Comparison of ENCODE assay signal across 10 cellular contexts in genomic region chr6:116409756-116410155, GRCh38. TPM values are rescaled to one million over a fixed set of nuclear protein-coding genes. Genes with fewer than 3 reads are reported as not detected.
DNase-seq lines count a peak whose midpoint lies in the region; ATAC-seq, FAIRE-seq and TF ChIP-seq lines count a peak whose summit lies in the region.
"Had no signal": no experiment of that assay in that cellular context is flagged by ENCODE, and none has a peak within 500 bp of the region (broad histone marks: within the 10 kb centered on the region; RNA-seq: fewer than 3 reads in every experiment).

No MANE protein-coding gene starts in this region.

- peaks cover 19% of the 10 kb centered on the region for H3F3A ChIP-seq in MM.1S (ENCODE audit: insufficient read depth, low read length)

- DNase-seq in MM.1S (peak; percentile 48), neural crest cell (ENCODE audit: low read depth, low spot score) (no peak), NCI-H345 (lab: John Stamatoyannopoulos, UW) (no peak), lower leg skin (ENCODE audit: low spot score in 2 of 2) (no peak), frontal cortex (ENCODE audit: low spot score in 2 of 2) (no peak), glomerular visceral epithelial cell (ENCODE audit: extremely low spot score) (no peak)
- DNase-seq: natural killer cell, NCI-H526 had no signal

- H4K20me1 ChIP-seq in MM.1S (ENCODE audit: insufficient read depth, low read length) = no peaks in the 10 kb centered on the region

- no peaks in the 10 kb centered on the region for H3K27me3 ChIP-seq in MM.1S (replicated peaks; ENCODE audit: insufficient read depth, low read length)

- H3K27ac Mint-ChIP-seq in neural crest cell (ENCODE audit: unreplicated experiment) = peak overlapping the region; percentile 70
- H3K27ac Mint-ChIP-seq: natural killer cell had no signal

- H3K9ac ChIP-seq in MM.1S (ENCODE audit: low read length) = no peak overlapping the region

- intact Hi-C loops in lower leg skin (cut with DNase I; ENCODE audit: low total_unique reads) = no loop called here

- H3K36me3 ChIP-seq in MM.1S (replicated peaks; ENCODE audit: insufficient read depth, low read length) = no peaks in the 10 kb centered on the region

- H3K4me1 Mint-ChIP-seq in neural crest cell = peaks cover 30% of the 10 kb centered on the region
- H3K4me1 Mint-ChIP-seq: natural killer cell had no signal

- H3K4me1 ChIP-seq in MM.1S (ENCODE audit: low read length) = peaks cover 20% of the 10 kb centered on the region

- no peaks in the 10 kb centered on the region for H3K27me3 Mint-ChIP-seq in neural crest cell (ENCODE audit: low read depth)

- no peaks in the 10 kb centered on the region for H3K36me3 Mint-ChIP-seq in neural crest cell (ENCODE audit: low read depth)
- H3K36me3 Mint-ChIP-seq: natural killer cell had no signal

- H3K9me3 Mint-ChIP-seq in neural crest cell = no peaks in the 10 kb centered on the region
- H3K9me3 Mint-ChIP-seq: natural killer cell had no signal

- H3K4me3 ChIP-seq in MM.1S (ENCODE audit: low read length) (no peak overlapping the region), lower leg skin (ENCODE audit: low read depth, poor library complexity, severe bottlenecking) (no peak overlapping the region)

- TF ChIP-seq CTCF in MM.1S (IDR thresholded peaks at IDR 0.05; ENCODE audit: low read length) (no peak), neural crest cell (conservative IDR thresholded peaks at IDR 0.05) (no peak), lower leg skin (IDR thresholded peaks at IDR 0.05) (no peak)

- H3K9me3 ChIP-seq in MM.1S (replicated peaks; ENCODE audit: insufficient read depth, low read length) = no peaks in the 10 kb centered on the region

- no peak overlapping the region for H3K4me3 Mint-ChIP-seq in neural crest cell
- H3K4me3 Mint-ChIP-seq: natural killer cell had no signal

- peak overlapping the region; percentile 14; the same call in 1 of the 2 replicates for H3K27ac ChIP-seq in MM.1S (ENCODE audit: low read length)

- no peaks in the 10 kb centered on the region for H3K79me2 ChIP-seq in MM.1S (ENCODE audit: low read length)

- ATAC-seq in GM18909 (IDR thresholded peaks at IDR 0.05; ENCODE audit: poor library complexity, unreplicated experiment) (peak; percentile 83), HG02642 (IDR thresholded peaks at IDR 0.05; ENCODE audit: poor library complexity, unreplicated experiment) (peak; percentile 75)
- ATAC-seq: natural killer cell had no signal

- no peaks in the 10 kb centered on the region for H3K9me2 ChIP-seq in MM.1S (replicated peaks; ENCODE audit: insufficient read depth, low read length)

- H3K4me2 ChIP-seq in MM.1S (ENCODE audit: low read depth, low read length) = no peak overlapping the region

- no peak overlapping the region for H2AFZ ChIP-seq in MM.1S (ENCODE audit: low read length)

- no peak for TF ChIP-seq POLR2A in lower leg skin (IDR thresholded peaks at IDR 0.05)

- FAIRE-seq in frontal cortex (lab: Jason Lieb, UNC) = no peak

- 87% methylated on average over 3 of the region's 3 CpGs for WGBS in lower leg skin, 2 donors

RNA-seq across cellular contexts. Expression of gene DSE, which starts 39.0 kb away (rescaled TPM):
- total RNA-seq in neural crest cell (21.0 and 23.5 TPM in 2 replicates), lower leg skin (10 to 100 TPM; 29.0 to 50.4 (median 38.7) TPM), frontal cortex (20.4 TPM)

RNA-seq across cellular contexts. Expression of gene CALHM6, which starts 51.4 kb away (rescaled TPM):
- 1.3 and 4.6 TPM in 2 replicates for total RNA-seq in neural crest cell
- total RNA-seq in lower leg skin = 1 to 10 TPM in 2 of 4 donors, under 1 TPM in 1, not detected in 1; 0.65 to 3.3 (median 2.6) TPM
- total RNA-seq in frontal cortex = 4.5 TPM
